Comparison of ENCODE assay signal across 21 cellular contexts in genomic region chr4:184433258-184433892, GRCh38. TPM values are rescaled to one million over a fixed set of nuclear protein-coding genes. Genes with fewer than 3 reads are reported as not detected.
A peak's percentile ranks its signal among the peaks of the same experiment; 100 is the strongest.
DNase-seq lines count a peak whose midpoint lies in the region; ATAC-seq and FAIRE-seq lines count a peak whose summit lies in the region.
"Had no signal": no experiment of that assay in that cellular context is flagged by ENCODE, and none has a peak within 500 bp of the region (broad histone marks: within the 10 kb centered on the region; RNA-seq: fewer than 3 reads in every experiment).

No MANE protein-coding gene starts in this region.

- no peak for FAIRE-seq in HTR-8/SVneo (lab: Jason Lieb, UNC)
- FAIRE-seq: A549, small intestine had no signal

- no peaks in the 10 kb centered on the region for H3K9me3 Mint-ChIP-seq in activated naive CD8-positive, alpha-beta T cell (ENCODE audit: low read depth)
- no peaks in the 10 kb centered on the region for H3K9me3 Mint-ChIP-seq in activated naive CD8-positive, alpha-beta T cell treated with anti-CD3 and anti-CD28 coated beads, Interleukin-2, amount 50 U/mL, for 24 hours
- no peaks in the 10 kb centered on the region for H3K9me3 Mint-ChIP-seq in activated T-helper 17 cell treated with anti-CD3 and anti-CD28 coated beads, Interleukin-2, amount 50 U/mL, for 72 hours

- ATAC-seq in activated naive CD8-positive, alpha-beta T cell treated with anti-CD3 and anti-CD28 coated beads, Interleukin-2, amount 50 U/mL, for 24 hours, result no peak
- ATAC-seq in activated T-helper 17 cell treated with anti-CD3 and anti-CD28 coated beads, Interleukin-2, amount 50 U/mL, for 72 hours (replicated peaks), result no peak
- ATAC-seq in GM18861 (IDR thresholded peaks at IDR 0.05; ENCODE audit: unreplicated experiment), result no peak
- ATAC-seq: A549; activated CD4-positive, alpha-beta T cell treated with anti-CD3 and anti-CD28 coated beads for 36 hours had no signal

- H3K27me3 Mint-ChIP-seq in activated naive CD8-positive, alpha-beta T cell, result no peaks in the 10 kb centered on the region
- no peaks in the 10 kb centered on the region for H3K27me3 Mint-ChIP-seq in activated naive CD8-positive, alpha-beta T cell treated with anti-CD3 and anti-CD28 coated beads, Interleukin-2, amount 50 U/mL, for 24 hours
- no peaks in the 10 kb centered on the region for H3K27me3 Mint-ChIP-seq in activated T-helper 17 cell treated with anti-CD3 and anti-CD28 coated beads, Interleukin-2, amount 50 U/mL, for 72 hours
- H3K27me3 Mint-ChIP-seq: activated CD4-positive, alpha-beta T cell treated with anti-CD3 and anti-CD28 coated beads for 36 hours; progenitor cell of endocrine pancreas had no signal

- DNase-seq in activated naive CD8-positive, alpha-beta T cell treated with anti-CD3 and anti-CD28 coated beads, Interleukin-2, amount 50 U/mL, for 24 hours, result no peak
- DNase-seq in iris pigment epithelial cell (ENCODE audit: low read depth), result peak; percentile 52
- DNase-seq in medulla oblongata (ENCODE audit: extremely low spot score), result no peak
- no peak for DNase-seq in HTR-8/SVneo (ENCODE audit: insufficient read length, low spot score)
- no peak for DNase-seq in inferior parietal cortex (ENCODE audit: extremely low spot score)
- DNase-seq: activated CD4-positive, alpha-beta T cell treated with anti-CD3 and anti-CD28 coated beads for 36 hours; activated CD8-positive, alpha-beta memory T cell treated with anti-CD3 and anti-CD28 coated beads, Interleukin-2, amount 50 U/mL, for 4 hours; activated gamma-delta T cell treated with Interleukin-2 at 50 U/mL for 16 hours; DMS79; heart left ventricle; KG1; NCI-H1048; NCI-H2029; NCI-H446; small intestine; stimulated activated CD4-positive, alpha-beta T cell treated with anti-CD3 and anti-CD28 coated beads, Interleukin-2, amount 100 ng/mL, for 48 hours had no signal

- peak overlapping the region; percentile 66 for H3K27ac Mint-ChIP-seq in activated naive CD8-positive, alpha-beta T cell
- H3K27ac Mint-ChIP-seq in activated naive CD8-positive, alpha-beta T cell treated with anti-CD3 and anti-CD28 coated beads, Interleukin-2, amount 50 U/mL, for 24 hours, result no peak overlapping the region
- peak overlapping the region; percentile 70 for H3K27ac Mint-ChIP-seq in activated T-helper 17 cell treated with anti-CD3 and anti-CD28 coated beads, Interleukin-2, amount 50 U/mL, for 72 hours
- H3K27ac Mint-ChIP-seq: activated CD4-positive, alpha-beta T cell treated with anti-CD3 and anti-CD28 coated beads for 36 hours; progenitor cell of endocrine pancreas had no signal

- no peak overlapping the region for H3K4me3 Mint-ChIP-seq in activated naive CD8-positive, alpha-beta T cell
- no peak overlapping the region for H3K4me3 Mint-ChIP-seq in activated naive CD8-positive, alpha-beta T cell treated with anti-CD3 and anti-CD28 coated beads, Interleukin-2, amount 50 U/mL, for 24 hours
- no peak overlapping the region for H3K4me3 Mint-ChIP-seq in activated T-helper 17 cell treated with anti-CD3 and anti-CD28 coated beads, Interleukin-2, amount 50 U/mL, for 72 hours
- H3K4me3 Mint-ChIP-seq: activated CD4-positive, alpha-beta T cell treated with anti-CD3 and anti-CD28 coated beads for 36 hours had no signal

- H3K36me3 Mint-ChIP-seq in activated naive CD8-positive, alpha-beta T cell, result peaks cover 4% of the 10 kb centered on the region
- peaks cover 6% of the 10 kb centered on the region for H3K36me3 Mint-ChIP-seq in activated naive CD8-positive, alpha-beta T cell treated with anti-CD3 and anti-CD28 coated beads, Interleukin-2, amount 50 U/mL, for 24 hours (ENCODE audit: low read depth)
- H3K36me3 Mint-ChIP-seq in activated T-helper 17 cell treated with anti-CD3 and anti-CD28 coated beads, Interleukin-2, amount 50 U/mL, for 72 hours (ENCODE audit: low read depth), result peaks cover 38% of the 10 kb centered on the region

- H3K4me1 Mint-ChIP-seq in activated naive CD8-positive, alpha-beta T cell (ENCODE audit: low read depth), result peaks cover 72% of the 10 kb centered on the region
- H3K4me1 Mint-ChIP-seq in activated naive CD8-positive, alpha-beta T cell treated with anti-CD3 and anti-CD28 coated beads, Interleukin-2, amount 50 U/mL, for 24 hours, result peaks cover 48% of the 10 kb centered on the region
- H3K4me1 Mint-ChIP-seq in activated T-helper 17 cell treated with anti-CD3 and anti-CD28 coated beads, Interleukin-2, amount 50 U/mL, for 72 hours, result peaks cover 42% of the 10 kb centered on the region

RNA-seq across cellular contexts. Expression of gene IRF2, which starts 41.0 kb away (rescaled TPM):
- total RNA-seq in activated T-helper 17 cell treated with anti-CD3 and anti-CD28 coated beads, Interleukin-2, amount 50 U/mL, for 72 hours, result 10 to 100 TPM; 48.1 to 61.7 TPM
